Comparison of ENCODE assay signal across 8 cellular contexts in the genomic region with DNA sequence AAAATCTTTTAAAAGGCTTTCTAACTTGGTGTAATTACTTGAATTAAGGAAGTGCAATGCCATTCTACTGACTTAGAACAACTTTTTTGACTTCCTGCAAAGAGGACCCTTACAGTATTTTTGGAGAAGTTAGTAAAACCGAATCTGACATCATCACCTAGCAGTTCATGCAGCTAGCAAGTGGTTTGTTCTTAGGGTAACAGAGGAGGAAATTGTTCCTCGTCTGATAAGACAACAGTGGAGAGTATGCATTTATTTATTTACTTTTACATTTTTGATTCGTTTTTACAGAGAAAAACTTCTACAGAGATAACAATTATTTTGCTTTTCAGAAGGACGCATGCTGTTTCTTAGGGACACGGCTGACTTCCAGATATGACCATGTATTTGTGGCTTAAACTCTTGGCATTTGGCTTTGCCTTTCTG. TPM values are rescaled to one million over a fixed set of nuclear protein-coding genes. Genes with fewer than 3 reads are reported as not detected.
DNase-seq lines count a peak whose midpoint lies in the region; ATAC-seq and TF ChIP-seq lines count a peak whose summit lies in the region.

A gene with protein sequence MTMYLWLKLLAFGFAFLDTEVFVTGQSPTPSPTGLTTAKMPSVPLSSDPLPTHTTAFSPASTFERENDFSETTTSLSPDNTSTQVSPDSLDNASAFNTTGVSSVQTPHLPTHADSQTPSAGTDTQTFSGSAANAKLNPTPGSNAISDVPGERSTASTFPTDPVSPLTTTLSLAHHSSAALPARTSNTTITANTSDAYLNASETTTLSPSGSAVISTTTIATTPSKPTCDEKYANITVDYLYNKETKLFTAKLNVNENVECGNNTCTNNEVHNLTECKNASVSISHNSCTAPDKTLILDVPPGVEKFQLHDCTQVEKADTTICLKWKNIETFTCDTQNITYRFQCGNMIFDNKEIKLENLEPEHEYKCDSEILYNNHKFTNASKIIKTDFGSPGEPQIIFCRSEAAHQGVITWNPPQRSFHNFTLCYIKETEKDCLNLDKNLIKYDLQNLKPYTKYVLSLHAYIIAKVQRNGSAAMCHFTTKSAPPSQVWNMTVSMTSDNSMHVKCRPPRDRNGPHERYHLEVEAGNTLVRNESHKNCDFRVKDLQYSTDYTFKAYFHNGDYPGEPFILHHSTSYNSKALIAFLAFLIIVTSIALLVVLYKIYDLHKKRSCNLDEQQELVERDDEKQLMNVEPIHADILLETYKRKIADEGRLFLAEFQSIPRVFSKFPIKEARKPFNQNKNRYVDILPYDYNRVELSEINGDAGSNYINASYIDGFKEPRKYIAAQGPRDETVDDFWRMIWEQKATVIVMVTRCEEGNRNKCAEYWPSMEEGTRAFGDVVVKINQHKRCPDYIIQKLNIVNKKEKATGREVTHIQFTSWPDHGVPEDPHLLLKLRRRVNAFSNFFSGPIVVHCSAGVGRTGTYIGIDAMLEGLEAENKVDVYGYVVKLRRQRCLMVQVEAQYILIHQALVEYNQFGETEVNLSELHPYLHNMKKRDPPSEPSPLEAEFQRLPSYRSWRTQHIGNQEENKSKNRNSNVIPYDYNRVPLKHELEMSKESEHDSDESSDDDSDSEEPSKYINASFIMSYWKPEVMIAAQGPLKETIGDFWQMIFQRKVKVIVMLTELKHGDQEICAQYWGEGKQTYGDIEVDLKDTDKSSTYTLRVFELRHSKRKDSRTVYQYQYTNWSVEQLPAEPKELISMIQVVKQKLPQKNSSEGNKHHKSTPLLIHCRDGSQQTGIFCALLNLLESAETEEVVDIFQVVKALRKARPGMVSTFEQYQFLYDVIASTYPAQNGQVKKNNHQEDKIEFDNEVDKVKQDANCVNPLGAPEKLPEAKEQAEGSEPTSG (N-terminal part only) (plus strand): TSS at position 147 of the 426 bp plus-strand sequence. CDS start 229 bp downstream, at position 376.

- intact Hi-C loops in CD4-positive, alpha-beta memory T cell (cut with micrococcal nuclease): loop anchor here (1.0 to 5.0 kb wide), 6 partner anchors 10 to 482 kb away; partner anchors contain the start of gene NEK7
- intact Hi-C loops in testis (cut with DNase I; ENCODE audit: low total_unique reads): no loop called here

- no peaks in the 10 kb centered on the region for H3K9me2 ChIP-seq in hepatocyte (replicated peaks; ENCODE audit: insufficient read depth)

- no peaks in the 10 kb centered on the region for H3K27me3 ChIP-seq in CD4-positive, alpha-beta memory T cell (ENCODE audit: insufficient read depth, low read length)
- H3K27me3 ChIP-seq in testis (no peaks in the 10 kb centered on the region), hepatocyte (no peaks in the 10 kb centered on the region)

- no peaks in the 10 kb centered on the region for H4K20me1 ChIP-seq in hepatocyte (ENCODE audit: insufficient read depth, poor library complexity, severe bottlenecking)

- CTCF ChIA-PET in CD4-positive, alpha-beta memory T cell (lab: Charles Lee; ENCODE audit: partially characterized antibody): interaction anchor here (1.1 to 8.9 kb wide), 4 partner anchors 18 to 116 kb away, joined by 3 to 93 read pairs (median 12); no protein-coding TSS in a partner anchor
- CTCF ChIA-PET in activated CD8-positive, alpha-beta T cell treated with anti-CD3 and anti-CD28 coated beads, Interleukin-2, amount 10 ng/mL, durations not matched to agents 7 days and 5 days (lab: Charles Lee): interaction anchor here (0.6 to 10.6 kb wide), 6 partner anchors 17 to 119 kb away, joined by 3 to 169 read pairs (median 4); no protein-coding TSS in a partner anchor

- H3K4me3 Mint-ChIP-seq in CD4-positive, alpha-beta memory T cell: peak within 1 kb of the TSS; percentile 82 to 99 (median 94)
- H3K4me3 Mint-ChIP-seq in activated CD8-positive, alpha-beta T cell treated with anti-CD3 and anti-CD28 coated beads, Interleukin-2, amount 10 ng/mL, durations not matched to agents 7 days and 5 days: peak within 1 kb of the TSS; percentile 83
- peak within 1 kb of the TSS; percentile 78 to 96 (median 90) for H3K4me3 Mint-ChIP-seq in naive B cell

- H3K27ac Mint-ChIP-seq in CD4-positive, alpha-beta memory T cell: peak within 1 kb of the TSS; percentile 86 to 98 (median 95)
- peak within 1 kb of the TSS; percentile 97 for H3K27ac Mint-ChIP-seq in activated CD8-positive, alpha-beta T cell treated with anti-CD3 and anti-CD28 coated beads, Interleukin-2, amount 10 ng/mL, durations not matched to agents 7 days and 5 days
- H3K27ac Mint-ChIP-seq in naive B cell: peak within 1 kb of the TSS; percentile 88 to 96 (median 94)

- no peak for TF ChIP-seq CTCF in testis (IDR thresholded peaks at IDR 0.05)
- TF ChIP-seq CTCF in hepatocyte (IDR thresholded peaks at IDR 0.05; ENCODE audit: poor library complexity): no peak

- WGBS in testis, 2 donors: 39 to 59% methylated on average over 5 of the region's 5 CpGs
- WGBS in hepatocyte (ENCODE audit: low lambda C conversion rate, missing lambda C conversion rate): 82% methylated on average over 5 of the region's 5 CpGs

- H2AFZ ChIP-seq in hepatocyte: no peak within 1 kb of the TSS

- TF ChIP-seq POLR2A in testis (IDR thresholded peaks at IDR 0.05): no peak

- no peak within 1 kb of the TSS for H3K4me2 ChIP-seq in hepatocyte

- no peaks in the 10 kb centered on the region for H3K79me2 ChIP-seq in hepatocyte

- DNase-seq in CD4-positive, alpha-beta memory T cell: peak in 4 of 5 donors; percentile 50 to 67 (median 60)
- peak; percentile 65 for DNase-seq in activated CD8-positive, alpha-beta T cell treated with anti-CD3 and anti-CD28 coated beads, Interleukin-2, amount 10 ng/mL, durations not matched to agents 7 days and 5 days
- peak; percentile 79 for DNase-seq in naive B cell
- DNase-seq in HK-2 (ENCODE audit: unreplicated experiment): no peak
- DNase-seq in testis: no peak
- DNase-seq in hepatocyte (ENCODE audit: low spot score): no peak

- peaks cover 17% of the 10 kb centered on the region for H3K36me3 ChIP-seq in CD4-positive, alpha-beta memory T cell (ENCODE audit: insufficient read depth, low read length)
- H3K36me3 ChIP-seq in testis (ENCODE audit: low read depth, missing control alignments) (no peaks in the 10 kb centered on the region), hepatocyte (replicated peaks; ENCODE audit: insufficient read depth, low read depth) (no peaks in the 10 kb centered on the region)

- H3K4me1 Mint-ChIP-seq in CD4-positive, alpha-beta memory T cell: peaks cover 35 to 47% (median 41%) of the 10 kb centered on the region in 4 donors
- H3K4me1 Mint-ChIP-seq in activated CD8-positive, alpha-beta T cell treated with anti-CD3 and anti-CD28 coated beads, Interleukin-2, amount 10 ng/mL, durations not matched to agents 7 days and 5 days (ENCODE audit: low read depth): peaks cover 48% of the 10 kb centered on the region
- peaks cover 47 to 61% (median 57%) of the 10 kb centered on the region in 3 donors for H3K4me1 Mint-ChIP-seq in naive B cell

- H3K9me3 ChIP-seq in CD4-positive, alpha-beta memory T cell (ENCODE audit: control insufficient read depth in 1 of 2, low read length in 2 of 2): no peaks in the 10 kb centered on the region
- no peaks in the 10 kb centered on the region for H3K9me3 ChIP-seq in testis
- no peaks in the 10 kb centered on the region for H3K9me3 ChIP-seq in hepatocyte (ENCODE audit: low read depth)

- peaks cover 0 to 1% (median 0%) of the 10 kb centered on the region in 8 donors for H3K9me3 Mint-ChIP-seq in CD4-positive, alpha-beta memory T cell
- no peaks in the 10 kb centered on the region for H3K9me3 Mint-ChIP-seq in activated CD8-positive, alpha-beta T cell treated with anti-CD3 and anti-CD28 coated beads, Interleukin-2, amount 10 ng/mL, durations not matched to agents 7 days and 5 days (ENCODE audit: insufficient read depth)
- H3K9me3 Mint-ChIP-seq in naive B cell: peaks cover 0 to 3% (median under 1%) of the 10 kb centered on the region in 7 donors

- peak; percentile 77 for ATAC-seq in GM19395 (IDR thresholded peaks at IDR 0.05; ENCODE audit: unreplicated experiment)
- ATAC-seq in HG03378 (IDR thresholded peaks at IDR 0.05; ENCODE audit: unreplicated experiment): peak; percentile 80
- peak; percentile 62 for ATAC-seq in activated CD8-positive, alpha-beta T cell treated with anti-CD3 and anti-CD28 coated beads, Interleukin-2, amount 10 ng/mL, durations not matched to agents 7 days and 5 days
- peak; percentile 92 to 94 for ATAC-seq in naive B cell (ENCODE audit: low read depth in 2 of 2)

- H3K4me3 ChIP-seq in CD4-positive, alpha-beta memory T cell (ENCODE audit: low read length in 2 of 2): peak within 1 kb of the TSS; percentile 61 to 78
- H3K4me3 ChIP-seq in testis: no peak within 1 kb of the TSS
- H3K4me3 ChIP-seq in hepatocyte: no peak within 1 kb of the TSS

- H3K4me1 ChIP-seq in CD4-positive, alpha-beta memory T cell (ENCODE audit: insufficient read depth, low read length): peaks cover 60% of the 10 kb centered on the region
- H3K4me1 ChIP-seq in testis (peaks cover 4% of the 10 kb centered on the region), hepatocyte (ENCODE audit: insufficient read depth) (no peaks in the 10 kb centered on the region)

- H3K36me3 Mint-ChIP-seq in CD4-positive, alpha-beta memory T cell: peaks cover 32 to 37% of the 10 kb centered on the region in 2 donors
- H3K36me3 Mint-ChIP-seq in activated CD8-positive, alpha-beta T cell treated with anti-CD3 and anti-CD28 coated beads, Interleukin-2, amount 10 ng/mL, durations not matched to agents 7 days and 5 days (ENCODE audit: low read depth): peaks cover 56% of the 10 kb centered on the region
- peaks cover 21 to 25% of the 10 kb centered on the region in 2 donors for H3K36me3 Mint-ChIP-seq in naive B cell

- H3K27me3 Mint-ChIP-seq in CD4-positive, alpha-beta memory T cell: no peaks in the 10 kb centered on the region
- no peaks in the 10 kb centered on the region for H3K27me3 Mint-ChIP-seq in activated CD8-positive, alpha-beta T cell treated with anti-CD3 and anti-CD28 coated beads, Interleukin-2, amount 10 ng/mL, durations not matched to agents 7 days and 5 days (ENCODE audit: low read depth)
- no peaks in the 10 kb centered on the region for H3K27me3 Mint-ChIP-seq in naive B cell

- H3K27ac ChIP-seq in CD4-positive, alpha-beta memory T cell (ENCODE audit: low read depth, low read length): peak within 1 kb of the TSS; percentile 83
- H3K27ac ChIP-seq in testis: peak within 1 kb of the TSS in 1 of 2 donors; percentile 33
- no peak within 1 kb of the TSS for H3K27ac ChIP-seq in hepatocyte

- POLR2A ChIA-PET in CD4-positive, alpha-beta memory T cell (lab: Charles Lee; ENCODE audit: partially characterized antibody): interaction anchor here (1.0 to 13.2 kb wide), 20 partner anchors 8 to 481 kb away, joined by 3 to 494 read pairs (median 18); no protein-coding TSS in a partner anchor
- POLR2A ChIA-PET in activated CD8-positive, alpha-beta T cell treated with anti-CD3 and anti-CD28 coated beads, Interleukin-2, amount 10 ng/mL, durations not matched to agents 7 days and 5 days (lab: Charles Lee): interaction anchor here (0.6 to 8.2 kb wide), 15 partner anchors 8 to 297 kb away, joined by 3 to 215 read pairs (median 5); no protein-coding TSS in a partner anchor

RNA-seq across cellular contexts. Expression of the gene that starts here (rescaled TPM):
- total RNA-seq in CD4-positive, alpha-beta memory T cell: 100 to 1,000 TPM; 974 to 987 TPM
- 1,000 to 10,000 TPM in 1 of 2 donors, 100 to 1,000 TPM in 1; 915 to 1,019 TPM for polyA plus RNA-seq in CD4-positive, alpha-beta memory T cell
- total RNA-seq in activated CD8-positive, alpha-beta T cell treated with anti-CD3 and anti-CD28 coated beads, Interleukin-2, amount 10 ng/mL, durations not matched to agents 7 days and 5 days: 100 to 1,000 TPM; 604 to 619 TPM
- 1,000 to 10,000 TPM in 1 of 6 donors, 100 to 1,000 TPM in 5; 771 to 1,016 (median 851) TPM for polyA plus RNA-seq in naive B cell (ENCODE audit: low read depth in 6 of 6)
- total RNA-seq in testis: 1 to 10 TPM; 5.1 to 9.7 TPM
- 10.8 TPM for polyA plus RNA-seq in testis (ENCODE audit: insufficient read depth, low read depth, low replicate concordance)
- 0.44 and 0.87 TPM in 2 replicates for total RNA-seq in hepatocyte
- 0.11 TPM in 1 of 2 replicates, not detected in the other for polyA plus RNA-seq in hepatocyte

Comparison
In these comparisons a context has a peak if more than half of its experiments do, and no peak if none do; other contexts are left out.
1. RNA of the gene that starts here (total RNA-seq): 974 to 987 TPM in CD4-positive, alpha-beta memory T cell and 604 to 619 TPM in activated CD8-positive, alpha-beta T cell treated with anti-CD3 and anti-CD28 coated beads, Interleukin-2, amount 10 ng/mL, durations not matched to agents 7 days and 5 days; 5.1 to 9.7 TPM in testis and 0.44 to 0.87 TPM in hepatocyte; every median in the first group is over 10 times any median in the second.
2. RNA of the gene that starts here (polyA plus RNA-seq): 915 to 1,019 TPM in CD4-positive, alpha-beta memory T cell and 771 to 1,016 TPM in naive B cell; 10.8 TPM in testis (single experiment) and 0.11 TPM in hepatocyte; every median in the first group is over 10 times any median in the second.
3. DNase-seq: peak in CD4-positive, alpha-beta memory T cell (4 of 5), activated CD8-positive, alpha-beta T cell treated with anti-CD3 and anti-CD28 coated beads, Interleukin-2, amount 10 ng/mL, durations not matched to agents 7 days and 5 days (single experiment) and naive B cell (single experiment); none in HK-2 (single experiment), testis (single experiment) and hepatocyte (single experiment).
4. H3K4me3 ChIP-seq: peak in CD4-positive, alpha-beta memory T cell (2 of 2); none in testis (0 of 2) and hepatocyte (single experiment).
5. Peak in every context shown above with its lines, with median percentiles within 50 percentile points of each other: H3K27ac Mint-ChIP-seq, H3K4me3 Mint-ChIP-seq and ATAC-seq.